ENCODE assay signal across 9 cellular contexts in the genomic region with DNA sequence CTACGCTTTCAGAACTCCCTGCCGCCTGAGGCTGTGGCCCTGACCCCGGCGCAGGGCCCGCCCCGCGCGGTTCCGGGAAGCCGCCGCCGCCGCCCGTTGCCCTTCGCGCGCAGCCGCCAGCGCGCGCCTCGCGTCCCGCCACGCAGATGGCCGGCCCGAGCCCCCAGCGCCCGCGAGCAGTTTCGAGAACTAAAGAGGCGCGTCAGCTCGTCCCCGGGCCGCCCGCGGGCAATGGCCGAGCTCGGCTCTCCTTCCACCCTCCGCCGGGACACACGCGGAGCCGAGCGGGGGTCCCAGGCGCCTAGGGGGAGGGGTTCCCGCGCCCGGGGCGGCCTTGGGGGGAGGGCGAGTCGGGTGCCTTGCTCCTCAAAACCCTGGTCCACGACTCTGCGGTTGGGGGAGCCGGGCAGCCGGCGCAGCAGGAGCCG. TPM values are rescaled to one million over a fixed set of nuclear protein-coding genes. Genes with fewer than 3 reads are reported as not detected.
DNase-seq lines count a peak whose midpoint lies in the region; ATAC-seq and TF ChIP-seq lines count a peak whose summit lies in the region.
"Had no signal": no experiment of that assay in that cellular context is flagged by ENCODE, and none has a peak within 500 bp of the region (broad histone marks: within the 10 kb centered on the region; RNA-seq: fewer than 3 reads in every experiment).

No MANE protein-coding gene starts in this region.

- H4K8ac ChIP-seq in neuronal stem cell (ENCODE audit: low read depth, low read length): no peak overlapping the region

- no peak for TF ChIP-seq POLR2A in uterus (IDR thresholded peaks at IDR 0.05)

- H2BK120ac ChIP-seq in neuronal stem cell (ENCODE audit: low read depth, low read length): no peak overlapping the region

- no peaks in the 10 kb centered on the region for H3K36me3 ChIP-seq in CD8-positive, alpha-beta T cell (ENCODE audit: insufficient read depth, low read length)
- H3K36me3 ChIP-seq in HAP-1 (replicated peaks) (peaks cover 19% of the 10 kb centered on the region), neuronal stem cell (replicated peaks in 1 of 2; ENCODE audit: control insufficient read depth in 2 of 2, insufficient read depth in 2 of 2, low read length in 2 of 2) (peaks cover 2 to 37% of the 10 kb centered on the region in 2 donors), uterus (no peaks in the 10 kb centered on the region)

- H3K27ac ChIP-seq in CD8-positive, alpha-beta T cell (ENCODE audit: low read depth, low read length): peak overlapping the region; percentile 99
- peak overlapping the region; percentile 46 for H3K27ac ChIP-seq in neuronal stem cell (replicated peaks; ENCODE audit: low read length)
- peak overlapping the region; percentile 96 to 98 for H3K27ac ChIP-seq in uterus

- no peak overlapping the region for H2AK5ac ChIP-seq in neuronal stem cell (ENCODE audit: low read depth, low read length)

- H3K9ac ChIP-seq in neuronal stem cell (ENCODE audit: low read depth, low read length, poor library complexity): peak overlapping the region; percentile 64

- peaks cover 32% of the 10 kb centered on the region for H3K36me3 Mint-ChIP-seq in CD8-positive, alpha-beta T cell

- POLR2A ChIA-PET in CD8-positive, alpha-beta T cell (lab: Charles Lee): interaction anchor here (0.7 to 3.5 kb wide), 8 partner anchors 9 to 50 kb away, joined by 3 to 51 read pairs (median 7); no protein-coding TSS in a partner anchor

- WGBS in neuronal stem cell (ENCODE audit: extremely low coverage in 2 of 2, insufficient read length in 2 of 2, insufficient replicate concordance in 1 of 2), 2 donors: no CpG with 5 or more reads among the region's 59 CpGs

- no peak overlapping the region for H3K4ac ChIP-seq in neuronal stem cell (ENCODE audit: low read length)

- intact Hi-C loops in CD8-positive, alpha-beta T cell (cut with DNase I, micrococcal nuclease): loop anchor here (1.0 to 10.0 kb wide), 5 partner anchors 10 to 770 kb away; a partner anchor contains a TSS
- intact Hi-C loops in uterus (cut with DNase I; ENCODE audit: low total_unique reads): no loop called here

- H3K27me3 ChIP-seq in CD8-positive, alpha-beta T cell (ENCODE audit: insufficient read depth, low read length): no peaks in the 10 kb centered on the region
- H3K27me3 ChIP-seq in HAP-1 (ENCODE audit: low read depth): no peaks in the 10 kb centered on the region
- H3K27me3 ChIP-seq in neuronal stem cell (ENCODE audit: control insufficient read depth in 3 of 3, insufficient read depth in 3 of 3, low read depth in 1 of 3, low read length in 3 of 3): no peaks in the 10 kb centered on the region
- no peaks in the 10 kb centered on the region for H3K27me3 ChIP-seq in uterus

- H3K9me3 Mint-ChIP-seq in CD8-positive, alpha-beta T cell: no peaks in the 10 kb centered on the region

- no peak for TF ChIP-seq CTCF in CD8-positive, alpha-beta T cell (IDR thresholded peaks at IDR 0.05)
- no peak for TF ChIP-seq CTCF in uterus (IDR thresholded peaks at IDR 0.05)

- peak overlapping the region; percentile 44 for H3K23ac ChIP-seq in neuronal stem cell (ENCODE audit: low read depth, low read length, poor library complexity)

- H2BK15ac ChIP-seq in neuronal stem cell (ENCODE audit: low read length): no peak overlapping the region

- no peak for ATAC-seq in CD8-positive, alpha-beta T cell
- ATAC-seq in HG02973 (IDR thresholded peaks at IDR 0.05; ENCODE audit: unreplicated experiment): no peak

- H3K79me1 ChIP-seq in neuronal stem cell (ENCODE audit: low read depth, low read length): peaks cover 6% of the 10 kb centered on the region

- CTCF ChIA-PET in CD8-positive, alpha-beta T cell (lab: Charles Lee): interaction anchor here (0.6 to 1.3 kb wide), 4 partner anchors 9 to 20 kb away, joined by 3 to 6 read pairs (median 4); no protein-coding TSS in a partner anchor

- no peak overlapping the region for H4K91ac ChIP-seq in neuronal stem cell (ENCODE audit: low read depth, low read length, poor library complexity)

- peak in 6 of 7 experiments; percentile 37 to 71 (median 50) for DNase-seq in CD8-positive, alpha-beta T cell
- DNase-seq in HAP-1 (ENCODE audit: low spot score in 2 of 2) (peak in 1 of 2 experiments; percentile 64), NOMO-1 treated with dmso at 0.1 percent for 144 hours (lab: John Stamatoyannopoulos, UW; ENCODE audit: unreplicated experiment) (peak; percentile 27), activated gamma-delta T cell treated with Interleukin-2 at 50 U/mL for 16 hours (peak; percentile 39), germinal center (ENCODE audit: low spot score) (peak; percentile 73), neuronal stem cell (ENCODE audit: low spot score) (no peak), uterus (peak in 1 of 2 donors; percentile 62)

- peak overlapping the region; percentile 97 for H2BK5ac ChIP-seq in neuronal stem cell (ENCODE audit: low read length)

- H3K9me3 ChIP-seq in CD8-positive, alpha-beta T cell (ENCODE audit: low read length): no peaks in the 10 kb centered on the region
- H3K9me3 ChIP-seq in HAP-1 (no peaks in the 10 kb centered on the region), neuronal stem cell (replicated peaks in 1 of 2; ENCODE audit: control insufficient read depth in 2 of 2, insufficient read depth in 1 of 2, low read depth in 1 of 2, low read length in 2 of 2) (peaks cover 0 to 23% of the 10 kb centered on the region in 2 donors), uterus (no peaks in the 10 kb centered on the region)

- H3K4me1 Mint-ChIP-seq in CD8-positive, alpha-beta T cell (ENCODE audit: low read depth): peaks cover 39% of the 10 kb centered on the region

- no peaks in the 10 kb centered on the region for H3K27me3 Mint-ChIP-seq in CD8-positive, alpha-beta T cell (ENCODE audit: low read depth)

- H3K4me3 Mint-ChIP-seq in CD8-positive, alpha-beta T cell: peak overlapping the region; percentile 94

- peaks cover 45% of the 10 kb centered on the region for H3K4me1 ChIP-seq in CD8-positive, alpha-beta T cell (ENCODE audit: insufficient read depth, low read length)
- H3K4me1 ChIP-seq in HAP-1 (peaks cover 36% of the 10 kb centered on the region), neuronal stem cell (ENCODE audit: control insufficient read depth in 2 of 2, insufficient read depth in 1 of 2, low read depth in 1 of 2, low read length in 2 of 2) (peaks cover 5 to 10% of the 10 kb centered on the region in 2 donors), uterus (peaks cover 6% of the 10 kb centered on the region in 2 donors)

- in situ Hi-C loops in HAP-1 (cut with MboI; ENCODE audit: low sequenced_read_pairs): no loop called here

- peak overlapping the region; percentile 91 for H3K18ac ChIP-seq in neuronal stem cell (ENCODE audit: low read length)

- peak overlapping the region; percentile 98 for H3K4me3 ChIP-seq in CD8-positive, alpha-beta T cell (ENCODE audit: low read depth, low read length)
- H3K4me3 ChIP-seq in HAP-1: peak overlapping the region; percentile 77
- H3K4me3 ChIP-seq in neuronal stem cell (ENCODE audit: low read length in 2 of 2): peak overlapping the region; percentile 84 to 93
- H3K4me3 ChIP-seq in uterus: peak overlapping the region; percentile 77 to 80

- peak overlapping the region; percentile 99 for H2AFZ ChIP-seq in neuronal stem cell (ENCODE audit: low read length)

- no peak overlapping the region for H2BK12ac ChIP-seq in neuronal stem cell (ENCODE audit: low read length)

- peak overlapping the region; percentile 89 for H3K4me2 ChIP-seq in neuronal stem cell (ENCODE audit: insufficient read depth, low read length, poor library complexity, severe bottlenecking)

- peak overlapping the region; percentile 97 for H3K27ac Mint-ChIP-seq in CD8-positive, alpha-beta T cell

- no peak overlapping the region for H3K14ac ChIP-seq in neuronal stem cell (ENCODE audit: low read length)

RNA-seq across cellular contexts. Expression of a gene that starts 1.8 kb away (rescaled TPM):
- total RNA-seq in CD8-positive, alpha-beta T cell: 10 to 100 TPM; 83.4 to 86.9 TPM
- 114 TPM for polyA plus RNA-seq in neuronal stem cell (2013, experiment 1 of 2)
- polyA plus RNA-seq in neuronal stem cell (2013, experiment 2 of 2): 114 TPM
- total RNA-seq in uterus: 100 to 1,000 TPM in 2 of 4 donors, 10 to 100 TPM in 2; 86.2 to 211 (median 142) TPM

RNA-seq across cellular contexts. Expression of a gene that starts 29.7 kb away (rescaled TPM):
- total RNA-seq in CD8-positive, alpha-beta T cell: 1 to 10 TPM; 7.3 to 8.9 TPM
- polyA plus RNA-seq in neuronal stem cell (2013, experiment 1 of 2): 3.7 TPM
- 3.3 TPM for polyA plus RNA-seq in neuronal stem cell (2013, experiment 2 of 2)
- 10 to 100 TPM; 15.0 to 22.8 (median 17.8) TPM for total RNA-seq in uterus

RNA-seq across cellular contexts. Expression of a gene that starts 35.7 kb away (rescaled TPM):
- not detected for total RNA-seq in CD8-positive, alpha-beta T cell
- not detected for polyA plus RNA-seq in neuronal stem cell (2013, experiment 1 of 2)
- not detected for polyA plus RNA-seq in neuronal stem cell (2013, experiment 2 of 2)
- total RNA-seq in uterus: not detected
- total RNA-seq: HT1080 had no signal

Comparison
In these comparisons a context has a peak if more than half of its experiments do, and no peak if none do; other contexts are left out.
1. H3K27ac ChIP-seq: peak in every context shown above with its lines; median percentile 99 in CD8-positive, alpha-beta T cell; 97 in uterus; 46 in neuronal stem cell.